ENCODE assay signal across 8 cellular contexts in the genomic region with DNA sequence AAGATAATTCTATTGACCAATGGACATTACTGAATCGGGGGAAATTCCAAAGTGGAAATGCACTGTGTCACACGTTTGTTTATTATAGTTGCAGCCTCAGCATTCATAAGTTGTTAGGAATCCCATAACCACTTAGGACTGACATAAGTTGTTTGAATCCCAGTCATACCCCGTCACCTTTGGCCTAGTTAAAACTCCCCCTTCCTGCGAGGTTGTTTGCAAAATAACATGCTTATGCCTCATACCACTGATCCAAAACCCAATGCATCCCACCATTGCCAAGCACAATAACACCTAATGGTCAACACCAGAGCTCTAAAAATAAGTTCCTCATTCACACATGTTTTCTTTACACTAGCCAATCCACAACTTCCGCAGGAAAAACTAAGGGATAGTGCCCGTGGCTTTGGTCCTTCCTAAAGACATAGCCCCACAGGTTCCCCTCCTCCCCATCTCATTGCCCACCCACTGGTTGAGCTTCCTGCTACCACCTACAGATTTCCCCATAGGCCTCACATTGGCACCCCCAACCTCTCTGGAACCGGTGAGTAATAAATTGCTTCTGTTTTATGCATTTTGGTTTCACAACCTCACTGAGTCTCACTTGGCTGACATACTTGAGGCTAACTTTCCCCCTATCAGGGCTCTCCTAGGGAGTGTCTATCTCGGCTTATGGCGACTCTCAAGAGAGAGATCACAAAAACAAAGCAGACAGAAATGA. TPM values are rescaled to one million over a fixed set of nuclear protein-coding genes. Genes with fewer than 3 reads are reported as not detected.
DNase-seq lines count a peak whose midpoint lies in the region; ATAC-seq and TF ChIP-seq lines count a peak whose summit lies in the region.

No MANE protein-coding gene starts in this region.

- peak overlapping the region; percentile 90 for H3K27ac Mint-ChIP-seq in activated T-cell treated with anti-CD3 and anti-CD28 coated beads, Interleukin-2, amount 50 U/mL, for 72 hours

- no peak overlapping the region for H3K27ac ChIP-seq in esophagus squamous epithelium

- ATAC-seq in HG02938 (IDR thresholded peaks at IDR 0.05; ENCODE audit: unreplicated experiment) (peak; percentile 99), left colon (no peak)
- peak; percentile 99 for ATAC-seq in activated T-cell treated with anti-CD3 and anti-CD28 coated beads, Interleukin-2, amount 50 U/mL, for 72 hours (replicated peaks in 1 of 2)

- H3K27me3 ChIP-seq in esophagus squamous epithelium, result no peaks in the 10 kb centered on the region

- H3K9me3 Mint-ChIP-seq in activated T-cell treated with anti-CD3 and anti-CD28 coated beads, Interleukin-2, amount 50 U/mL, for 72 hours, result no peaks in the 10 kb centered on the region

- no peaks in the 10 kb centered on the region for H3K27me3 Mint-ChIP-seq in activated T-cell treated with anti-CD3 and anti-CD28 coated beads, Interleukin-2, amount 50 U/mL, for 72 hours (ENCODE audit: low read depth)

- 60 to 61% methylated on average over 9 of the region's 9 CpGs for WGBS in esophagus squamous epithelium, 2 donors

- peaks cover 0 to 3% (median 0%) of the 10 kb centered on the region in 3 donors for H3K9me3 ChIP-seq in esophagus squamous epithelium

- peak overlapping the region in 1 of 2 donors; percentile 74 for H3K4me3 Mint-ChIP-seq in activated T-cell treated with anti-CD3 and anti-CD28 coated beads, Interleukin-2, amount 50 U/mL, for 72 hours

- intact Hi-C loops in left colon (cut with DNase I, micrococcal nuclease) (no loop called here), esophagus squamous epithelium (cut with DNase I) (no loop called here)

- no peaks in the 10 kb centered on the region for H3K4me1 ChIP-seq in esophagus squamous epithelium

- H3K36me3 ChIP-seq in esophagus squamous epithelium, result no peaks in the 10 kb centered on the region

- peak; percentile 51 for DNase-seq in activated CD8-positive, alpha-beta memory T cell treated with anti-CD3 and anti-CD28 coated beads, Interleukin-2, amount 50 U/mL, for 48 hours
- no peak for DNase-seq in activated CD8-positive, alpha-beta memory T cell treated with anti-CD3 and anti-CD28 coated beads for 24 hours
- peak; percentile 51 to 54 for DNase-seq in activated T-cell treated with anti-CD3 and anti-CD28 coated beads, Interleukin-2, amount 50 U/mL, for 72 hours
- DNase-seq in stimulated activated CD8-positive, alpha-beta memory T cell treated with anti-CD3 and anti-CD28 coated beads, Interleukin-15, amount 100 ng/mL, for 48 hours (ENCODE audit: low read depth in 2 of 2), result peak; percentile 20 to 32
- no peak for DNase-seq in left colon
- DNase-seq in esophagus squamous epithelium (lab: John Stamatoyannopoulos, UW), result no peak
- no peak for DNase-seq in activated CD4-positive, CD25-positive, alpha-beta regulatory T cell treated with anti-CD3 and anti-CD28 coated beads, Interleukin-2, amount 50 U/mL, for 72 hours

- no peak overlapping the region for H3K4me3 ChIP-seq in esophagus squamous epithelium

- H3K36me3 Mint-ChIP-seq in activated T-cell treated with anti-CD3 and anti-CD28 coated beads, Interleukin-2, amount 50 U/mL, for 72 hours (ENCODE audit: insufficient read depth in 2 of 2), result no peaks in the 10 kb centered on the region

- TF ChIP-seq POLR2A in esophagus squamous epithelium (IDR thresholded peaks at IDR 0.05), result no peak

- no peak for TF ChIP-seq CTCF in esophagus squamous epithelium (IDR thresholded peaks at IDR 0.05)

- peaks cover 15% of the 10 kb centered on the region for H3K4me1 Mint-ChIP-seq in activated T-cell treated with anti-CD3 and anti-CD28 coated beads, Interleukin-2, amount 50 U/mL, for 72 hours (ENCODE audit: low read depth)

RNA-seq across cellular contexts. Expression of a gene that starts 42.3 kb away (rescaled TPM):
- not detected for total RNA-seq in activated T-cell treated with anti-CD3 and anti-CD28 coated beads, Interleukin-2, amount 50 U/mL, for 72 hours
- total RNA-seq in left colon (1 to 10 TPM; 2.4 to 3.5 TPM), esophagus squamous epithelium (10 to 100 TPM in 1 of 4 donors, 1 to 10 TPM in 2, under 1 TPM in 1; 0.15 to 10.1 (median 1.5) TPM)

RNA-seq across cellular contexts. Expression of a gene that starts 46.7 kb away (rescaled TPM):
- total RNA-seq in activated T-cell treated with anti-CD3 and anti-CD28 coated beads, Interleukin-2, amount 50 U/mL, for 72 hours, result not detected
- total RNA-seq in left colon, result 10 to 100 TPM in 1 of 2 donors, 1 to 10 TPM in 1; 6.5 to 16.9 TPM
- 10 to 100 TPM in 2 of 4 donors, 1 to 10 TPM in 1, under 1 TPM in 1; 0.99 to 31.7 (median 7.9) TPM for total RNA-seq in esophagus squamous epithelium

Comparison
In these comparisons a context has a peak if more than half of its experiments do, and no peak if none do; other contexts are left out.
1. DNase-seq: peak in activated CD8-positive, alpha-beta memory T cell treated with anti-CD3 and anti-CD28 coated beads, Interleukin-2, amount 50 U/mL, for 48 hours (single experiment), activated T-cell treated with anti-CD3 and anti-CD28 coated beads, Interleukin-2, amount 50 U/mL, for 72 hours (2 of 2) and stimulated activated CD8-positive, alpha-beta memory T cell treated with anti-CD3 and anti-CD28 coated beads, Interleukin-15, amount 100 ng/mL, for 48 hours (2 of 2); none in activated CD8-positive, alpha-beta memory T cell treated with anti-CD3 and anti-CD28 coated beads for 24 hours (single experiment), left colon (0 of 2), esophagus squamous epithelium (single experiment) and activated CD4-positive, CD25-positive, alpha-beta regulatory T cell treated with anti-CD3 and anti-CD28 coated beads, Interleukin-2, amount 50 U/mL, for 72 hours (single experiment).